In the genomic region with DNA sequence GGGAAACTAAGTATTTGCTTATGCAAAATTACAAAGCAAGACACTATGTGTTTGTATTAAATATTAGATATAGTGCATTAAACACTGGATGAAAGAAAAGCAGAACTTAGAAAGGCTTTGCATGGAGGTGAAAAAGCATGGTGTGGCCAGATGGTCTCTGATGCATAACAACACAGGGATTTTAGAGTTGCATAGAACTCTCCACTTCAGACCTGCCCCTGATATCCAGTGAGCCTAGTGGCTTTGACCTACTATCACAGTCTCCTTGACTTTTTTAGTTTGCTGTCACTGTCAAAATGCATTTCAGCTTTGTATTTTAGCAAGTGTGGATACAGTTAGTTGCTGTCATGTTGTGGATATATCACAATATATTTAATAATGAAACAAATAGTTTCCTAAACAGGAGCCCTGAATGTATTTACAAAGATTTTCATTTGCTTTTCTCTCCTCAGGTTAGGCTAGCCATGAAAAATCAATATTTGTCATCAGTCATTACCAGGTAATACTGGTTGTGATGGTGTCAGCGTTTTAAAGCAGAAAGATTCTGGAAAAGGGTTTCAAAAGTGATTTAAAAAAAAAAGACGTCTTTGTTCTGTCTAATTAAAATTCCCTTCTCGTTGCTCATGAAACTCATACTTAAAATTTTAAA, we compare ENCODE assay signal across 1 cellular context.
TF ChIP-seq lines count a peak whose summit lies in the region.

No MANE protein-coding gene starts in this region.

TF ChIP-seq in WTC11, 78 proteins besides CTCF, POLR2A, EP300 and RAD21 (continued from another document):
- TF ChIP-seq, protein P1, sequence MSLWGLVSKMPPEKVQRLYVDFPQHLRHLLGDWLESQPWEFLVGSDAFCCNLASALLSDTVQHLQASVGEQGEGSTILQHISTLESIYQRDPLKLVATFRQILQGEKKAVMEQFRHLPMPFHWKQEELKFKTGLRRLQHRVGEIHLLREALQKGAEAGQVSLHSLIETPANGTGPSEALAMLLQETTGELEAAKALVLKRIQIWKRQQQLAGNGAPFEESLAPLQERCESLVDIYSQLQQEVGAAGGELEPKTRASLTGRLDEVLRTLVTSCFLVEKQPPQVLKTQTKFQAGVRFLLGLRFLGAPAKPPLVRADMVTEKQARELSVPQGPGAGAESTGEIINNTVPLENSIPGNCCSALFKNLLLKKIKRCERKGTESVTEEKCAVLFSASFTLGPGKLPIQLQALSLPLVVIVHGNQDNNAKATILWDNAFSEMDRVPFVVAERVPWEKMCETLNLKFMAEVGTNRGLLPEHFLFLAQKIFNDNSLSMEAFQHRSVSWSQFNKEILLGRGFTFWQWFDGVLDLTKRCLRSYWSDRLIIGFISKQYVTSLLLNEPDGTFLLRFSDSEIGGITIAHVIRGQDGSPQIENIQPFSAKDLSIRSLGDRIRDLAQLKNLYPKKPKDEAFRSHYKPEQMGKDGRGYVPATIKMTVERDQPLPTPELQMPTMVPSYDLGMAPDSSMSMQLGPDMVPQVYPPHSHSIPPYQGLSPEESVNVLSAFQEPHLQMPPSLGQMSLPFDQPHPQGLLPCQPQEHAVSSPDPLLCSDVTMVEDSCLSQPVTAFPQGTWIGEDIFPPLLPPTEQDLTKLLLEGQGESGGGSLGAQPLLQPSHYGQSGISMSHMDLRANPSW (CRISPR knock-in tag; conservative IDR thresholded peaks at IDR 0.05; ENCODE audit: low read depth), result no peak
- no peak for TF ChIP-seq ATF1 (CRISPR knock-in tag; IDR thresholded peaks at IDR 0.05)
- no peak for TF ChIP-seq NR1H2 (CRISPR knock-in tag; IDR thresholded peaks at IDR 0.05)
- no peak for TF ChIP-seq SP1 (CRISPR knock-in tag; conservative IDR thresholded peaks at IDR 0.05)
